Comparison of ENCODE assay signal across 1 cellular context in genomic region chr11:8963569-8964323, GRCh38.
A peak's percentile ranks its signal among the peaks of the same experiment; 100 is the strongest.
TF ChIP-seq lines count a peak whose summit lies in the region.

No MANE protein-coding gene starts in this region.

TF ChIP-seq in K562, 482 proteins besides CTCF, POLR2A, EP300 and RAD21 (continued from another document):
- TF ChIP-seq TEAD4 (IDR thresholded peaks at IDR 0.05; ENCODE audit: low read length) (no peak), TEAD4 (CRISPR knock-in tag; IDR thresholded peaks at IDR 0.05; ENCODE audit: borderline replicate concordance) (0 out of 2 replicates have a peak, but pooled peaks have one; percentile 33), C11orf30 (IDR thresholded peaks at IDR 0.05; ENCODE audit: low read depth) (no peak), EGR1 (conservative IDR thresholded peaks at IDR 0.05) (no peak), CC2D1A (IDR thresholded peaks at IDR 0.05) (no peak), USF2 (CRISPR knock-in tag; IDR thresholded peaks at IDR 0.05) (0 out of 2 replicates have a peak, but pooled peaks have one; percentile 2), ZBTB5 (IDR thresholded peaks at IDR 0.05) (no peak), HNRNPL (IDR thresholded peaks at IDR 0.05; ENCODE audit: low read depth, low read length) (no peak), ZBED1 (IDR thresholded peaks at IDR 0.05) (no peak), POLR2B (IDR thresholded peaks at IDR 0.05; ENCODE audit: low read depth, partially characterized antibody) (no peak), KHSRP (IDR thresholded peaks at IDR 0.05) (no peak), SAP30 (IDR thresholded peaks at IDR 0.05; ENCODE audit: borderline replicate concordance, insufficient read depth, low read depth, low read length, poor library complexity, severe bottlenecking) (peak; percentile 92), ZNF282 (CRISPR knock-in tag; IDR thresholded peaks at IDR 0.05) (peak; percentile 74; the same call in 1 of the 2 replicates), RERE (CRISPR knock-in tag; IDR thresholded peaks at IDR 0.05; ENCODE audit: borderline replicate concordance) (0 out of 2 replicates have a peak, but pooled peaks have one; percentile 25), ZSCAN29 (IDR thresholded peaks at IDR 0.05) (no peak)
